In the genomic region with DNA sequence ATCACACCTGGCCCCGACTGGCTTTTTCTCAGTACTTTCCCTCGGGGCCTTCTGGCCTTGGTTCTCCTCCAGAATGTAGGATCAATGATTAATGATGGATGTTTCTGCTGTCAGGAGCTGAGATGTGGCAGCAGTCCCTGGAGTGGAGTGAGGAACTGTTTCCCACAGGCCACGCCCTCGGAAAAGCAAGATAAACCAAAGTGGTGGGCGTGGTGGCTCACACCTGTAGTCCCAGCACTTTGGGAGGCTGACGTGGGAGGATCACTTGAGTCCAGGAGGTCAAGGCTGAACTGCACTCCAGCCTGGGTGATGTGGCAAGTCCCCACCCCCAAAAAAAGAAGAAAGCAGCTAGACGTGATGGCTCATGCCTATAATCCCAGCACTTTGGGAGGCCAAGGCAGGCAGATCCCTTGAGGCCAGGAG, we compare ENCODE assay signal across 1 cellular context.
TF ChIP-seq lines count a peak whose summit lies in the region.

No MANE protein-coding gene starts in this region.

TF ChIP-seq in HepG2, 621 proteins besides CTCF, POLR2A, EP300 and RAD21 (continued from another document and continues in another):
- TF ChIP-seq ZNF850 (CRISPR knock-in tag; conservative IDR thresholded peaks at IDR 0.05) = no peak
- no peak for TF ChIP-seq ARNTL (CRISPR knock-in tag; IDR thresholded peaks at IDR 0.05)
- TF ChIP-seq JUN (CRISPR knock-in tag; IDR thresholded peaks at IDR 0.05) = no peak
- no peak for TF ChIP-seq FLYWCH1 (CRISPR knock-in tag; IDR thresholded peaks at IDR 0.05)
- no peak for TF ChIP-seq ZNF10 (CRISPR knock-in tag; IDR thresholded peaks at IDR 0.05; ENCODE audit: borderline replicate concordance, low read depth)
- TF ChIP-seq GATA4 (IDR thresholded peaks at IDR 0.05; ENCODE audit: borderline replicate concordance, low read depth) = no peak
- no peak for TF ChIP-seq CBFB (CRISPR knock-in tag; IDR thresholded peaks at IDR 0.05)
- no peak for TF ChIP-seq POLR2G (IDR thresholded peaks at IDR 0.05; ENCODE audit: low read depth, low read length)
- no peak for TF ChIP-seq ZNF672 (CRISPR knock-in tag; IDR thresholded peaks at IDR 0.05)
- no peak for TF ChIP-seq ONECUT2 (CRISPR knock-in tag; IDR thresholded peaks at IDR 0.05)
- no peak for TF ChIP-seq ZBTB42 (CRISPR knock-in tag; IDR thresholded peaks at IDR 0.05)
- TF ChIP-seq NCOA5 (CRISPR knock-in tag; IDR thresholded peaks at IDR 0.05) = no peak
- no peak for TF ChIP-seq ZFYVE20 (CRISPR knock-in tag; IDR thresholded peaks at IDR 0.05; ENCODE audit: borderline replicate concordance, low read depth)
- TF ChIP-seq NONO (IDR thresholded peaks at IDR 0.05) = no peak
- TF ChIP-seq NONO (CRISPR knock-in tag; conservative IDR thresholded peaks at IDR 0.05) = no peak
- TF ChIP-seq, protein P1, sequence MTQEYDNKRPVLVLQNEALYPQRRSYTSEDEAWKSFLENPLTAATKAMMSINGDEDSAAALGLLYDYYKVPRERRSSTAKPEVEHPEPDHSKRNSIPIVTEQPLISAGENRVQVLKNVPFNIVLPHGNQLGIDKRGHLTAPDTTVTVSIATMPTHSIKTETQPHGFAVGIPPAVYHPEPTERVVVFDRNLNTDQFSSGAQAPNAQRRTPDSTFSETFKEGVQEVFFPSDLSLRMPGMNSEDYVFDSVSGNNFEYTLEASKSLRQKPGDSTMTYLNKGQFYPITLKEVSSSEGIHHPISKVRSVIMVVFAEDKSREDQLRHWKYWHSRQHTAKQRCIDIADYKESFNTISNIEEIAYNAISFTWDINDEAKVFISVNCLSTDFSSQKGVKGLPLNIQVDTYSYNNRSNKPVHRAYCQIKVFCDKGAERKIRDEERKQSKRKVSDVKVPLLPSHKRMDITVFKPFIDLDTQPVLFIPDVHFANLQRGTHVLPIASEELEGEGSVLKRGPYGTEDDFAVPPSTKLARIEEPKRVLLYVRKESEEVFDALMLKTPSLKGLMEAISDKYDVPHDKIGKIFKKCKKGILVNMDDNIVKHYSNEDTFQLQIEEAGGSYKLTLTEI (CRISPR knock-in tag; conservative IDR thresholded peaks at IDR 0.05) = no peak
- TF ChIP-seq ZC3H13 (CRISPR knock-in tag; IDR thresholded peaks at IDR 0.05) = no peak
- TF ChIP-seq, protein P2, sequence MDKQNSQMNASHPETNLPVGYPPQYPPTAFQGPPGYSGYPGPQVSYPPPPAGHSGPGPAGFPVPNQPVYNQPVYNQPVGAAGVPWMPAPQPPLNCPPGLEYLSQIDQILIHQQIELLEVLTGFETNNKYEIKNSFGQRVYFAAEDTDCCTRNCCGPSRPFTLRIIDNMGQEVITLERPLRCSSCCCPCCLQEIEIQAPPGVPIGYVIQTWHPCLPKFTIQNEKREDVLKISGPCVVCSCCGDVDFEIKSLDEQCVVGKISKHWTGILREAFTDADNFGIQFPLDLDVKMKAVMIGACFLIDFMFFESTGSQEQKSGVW (CRISPR knock-in tag; IDR thresholded peaks at IDR 0.05; ENCODE audit: borderline replicate concordance) = no peak
- TF ChIP-seq ARID4A (CRISPR knock-in tag; IDR thresholded peaks at IDR 0.05; ENCODE audit: borderline replicate concordance) = peak; percentile 26; the same call in 1 of the 2 replicates
- TF ChIP-seq FOXO4 (CRISPR knock-in tag; conservative IDR thresholded peaks at IDR 0.05) = no peak
- TF ChIP-seq ETS1 (CRISPR knock-in tag; IDR thresholded peaks at IDR 0.05) = no peak
- TF ChIP-seq TFDP1 (CRISPR knock-in tag; IDR thresholded peaks at IDR 0.05; ENCODE audit: borderline replicate concordance) = no peak
- TF ChIP-seq, protein P3, sequence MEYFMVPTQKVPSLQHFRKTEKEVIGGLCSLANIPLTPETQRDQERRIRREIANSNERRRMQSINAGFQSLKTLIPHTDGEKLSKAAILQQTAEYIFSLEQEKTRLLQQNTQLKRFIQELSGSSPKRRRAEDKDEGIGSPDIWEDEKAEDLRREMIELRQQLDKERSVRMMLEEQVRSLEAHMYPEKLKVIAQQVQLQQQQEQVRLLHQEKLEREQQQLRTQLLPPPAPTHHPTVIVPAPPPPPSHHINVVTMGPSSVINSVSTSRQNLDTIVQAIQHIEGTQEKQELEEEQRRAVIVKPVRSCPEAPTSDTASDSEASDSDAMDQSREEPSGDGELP (IDR thresholded peaks at IDR 0.05; ENCODE audit: borderline replicate concordance, low read depth) = no peak
- TF ChIP-seq ZMYM4 (CRISPR knock-in tag; IDR thresholded peaks at IDR 0.05) = peak; percentile 48; the same call in 1 of the 2 replicates
- TF ChIP-seq ZNF839 (CRISPR knock-in tag; IDR thresholded peaks at IDR 0.05; ENCODE audit: borderline replicate concordance) = no peak
- no peak for TF ChIP-seq ZBTB49 (CRISPR knock-in tag; IDR thresholded peaks at IDR 0.05; ENCODE audit: borderline replicate concordance)
- no peak for TF ChIP-seq AHR (CRISPR knock-in tag; IDR thresholded peaks at IDR 0.05)
- no peak for TF ChIP-seq DMAP1 (CRISPR knock-in tag; IDR thresholded peaks at IDR 0.05)
- TF ChIP-seq ZNF678 (CRISPR knock-in tag; IDR thresholded peaks at IDR 0.05) = no peak
- TF ChIP-seq SNRNP70 (IDR thresholded peaks at IDR 0.05; ENCODE audit: low read depth, low read length) = no peak
- no peak for TF ChIP-seq HNF4G (IDR thresholded peaks at IDR 0.05; ENCODE audit: borderline replicate concordance, low read depth, low read length)
- no peak for TF ChIP-seq HNF4G (CRISPR knock-in tag; IDR thresholded peaks at IDR 0.05; ENCODE audit: borderline replicate concordance, low read depth)
- TF ChIP-seq PHF20 (CRISPR knock-in tag; IDR thresholded peaks at IDR 0.05) = no peak
- TF ChIP-seq SYNCRIP (IDR thresholded peaks at IDR 0.05; ENCODE audit: insufficient read depth, low read depth, low read length) = no peak
- no peak for TF ChIP-seq ZNF205 (CRISPR knock-in tag; IDR thresholded peaks at IDR 0.05)
- TF ChIP-seq NFE2L1 (CRISPR knock-in tag; IDR thresholded peaks at IDR 0.05; ENCODE audit: borderline replicate concordance) = no peak
- TF ChIP-seq ZFP41 (CRISPR knock-in tag; IDR thresholded peaks at IDR 0.05; ENCODE audit: borderline replicate concordance) = no peak
- no peak for TF ChIP-seq HCFC1 (IDR thresholded peaks at IDR 0.05; ENCODE audit: low read depth, low read length)
- no peak for TF ChIP-seq GABPB1 (CRISPR knock-in tag; IDR thresholded peaks at IDR 0.05)
- TF ChIP-seq GTF2F1 (IDR thresholded peaks at IDR 0.05; ENCODE audit: low read length) = no peak
- TF ChIP-seq, protein P4, sequence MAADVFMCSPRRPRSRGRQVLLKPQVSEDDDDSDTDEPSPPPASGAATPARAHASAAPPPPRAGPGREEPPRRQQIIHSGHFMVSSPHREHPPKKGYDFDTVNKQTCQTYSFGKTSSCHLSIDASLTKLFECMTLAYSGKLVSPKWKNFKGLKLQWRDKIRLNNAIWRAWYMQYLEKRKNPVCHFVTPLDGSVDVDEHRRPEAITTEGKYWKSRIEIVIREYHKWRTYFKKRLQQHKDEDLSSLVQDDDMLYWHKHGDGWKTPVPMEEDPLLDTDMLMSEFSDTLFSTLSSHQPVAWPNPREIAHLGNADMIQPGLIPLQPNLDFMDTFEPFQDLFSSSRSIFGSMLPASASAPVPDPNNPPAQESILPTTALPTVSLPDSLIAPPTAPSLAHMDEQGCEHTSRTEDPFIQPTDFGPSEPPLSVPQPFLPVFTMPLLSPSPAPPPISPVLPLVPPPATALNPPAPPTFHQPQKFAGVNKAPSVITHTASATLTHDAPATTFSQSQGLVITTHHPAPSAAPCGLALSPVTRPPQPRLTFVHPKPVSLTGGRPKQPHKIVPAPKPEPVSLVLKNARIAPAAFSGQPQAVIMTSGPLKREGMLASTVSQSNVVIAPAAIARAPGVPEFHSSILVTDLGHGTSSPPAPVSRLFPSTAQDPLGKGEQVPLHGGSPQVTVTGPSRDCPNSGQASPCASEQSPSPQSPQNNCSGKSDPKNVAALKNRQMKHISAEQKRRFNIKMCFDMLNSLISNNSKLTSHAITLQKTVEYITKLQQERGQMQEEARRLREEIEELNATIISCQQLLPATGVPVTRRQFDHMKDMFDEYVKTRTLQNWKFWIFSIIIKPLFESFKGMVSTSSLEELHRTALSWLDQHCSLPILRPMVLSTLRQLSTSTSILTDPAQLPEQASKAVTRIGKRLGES (CRISPR knock-in tag; IDR thresholded peaks at IDR 0.05; ENCODE audit: borderline replicate concordance) = no peak
- TF ChIP-seq, protein P5, sequence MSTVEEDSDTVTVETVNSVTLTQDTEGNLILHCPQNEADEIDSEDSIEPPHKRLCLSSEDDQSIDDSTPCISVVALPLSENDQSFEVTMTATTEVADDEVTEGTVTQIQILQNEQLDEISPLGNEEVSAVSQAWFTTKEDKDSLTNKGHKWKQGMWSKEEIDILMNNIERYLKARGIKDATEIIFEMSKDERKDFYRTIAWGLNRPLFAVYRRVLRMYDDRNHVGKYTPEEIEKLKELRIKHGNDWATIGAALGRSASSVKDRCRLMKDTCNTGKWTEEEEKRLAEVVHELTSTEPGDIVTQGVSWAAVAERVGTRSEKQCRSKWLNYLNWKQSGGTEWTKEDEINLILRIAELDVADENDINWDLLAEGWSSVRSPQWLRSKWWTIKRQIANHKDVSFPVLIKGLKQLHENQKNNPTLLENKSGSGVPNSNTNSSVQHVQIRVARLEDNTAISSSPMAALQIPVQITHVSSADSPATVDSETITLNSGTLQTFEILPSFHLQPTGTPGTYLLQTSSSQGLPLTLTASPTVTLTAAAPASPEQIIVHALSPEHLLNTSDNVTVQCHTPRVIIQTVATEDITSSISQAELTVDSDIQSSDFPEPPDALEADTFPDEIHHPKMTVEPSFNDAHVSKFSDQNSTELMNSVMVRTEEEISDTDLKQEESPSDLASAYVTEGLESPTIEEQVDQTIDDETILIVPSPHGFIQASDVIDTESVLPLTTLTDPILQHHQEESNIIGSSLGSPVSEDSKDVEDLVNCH (CRISPR knock-in tag; IDR thresholded peaks at IDR 0.05) = no peak
